Comparison of ENCODE assay signal across 9 cellular contexts in the genomic region with DNA sequence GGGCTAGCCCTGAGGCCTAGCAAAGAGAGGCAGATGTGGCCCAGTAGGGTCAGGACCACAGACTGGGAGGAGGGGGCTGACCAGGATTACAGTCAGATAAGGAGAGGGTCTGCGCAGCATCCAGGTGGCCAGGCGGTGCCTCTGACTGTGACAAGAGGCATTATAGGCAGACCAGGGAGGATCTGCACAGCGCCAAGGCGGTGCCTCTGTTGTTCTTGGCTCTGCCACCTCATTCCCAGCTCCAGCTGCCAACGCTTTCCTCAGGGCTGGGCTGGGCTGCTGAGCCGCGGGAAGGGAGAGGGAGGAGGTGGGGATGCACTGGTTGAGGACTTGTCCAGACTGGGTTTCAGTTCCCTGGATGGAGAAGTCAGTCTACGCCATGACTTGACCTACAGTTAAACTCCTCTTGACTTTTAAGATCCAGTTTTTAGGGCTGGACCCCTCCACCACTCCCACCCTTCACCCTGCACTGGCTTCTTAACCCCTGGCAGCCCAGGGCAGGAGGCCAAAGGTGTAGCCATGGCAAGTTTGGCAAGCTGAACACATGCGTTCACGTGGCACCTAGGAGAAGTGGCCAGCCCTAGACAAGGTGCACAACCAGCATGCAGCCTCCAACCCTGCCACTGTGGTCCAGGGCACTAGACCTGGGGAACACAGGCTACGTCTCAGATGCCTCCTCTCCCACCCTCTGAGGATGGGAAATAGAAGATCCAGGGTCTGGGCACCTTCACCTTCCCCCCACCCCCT.
DNase-seq lines count a peak whose midpoint lies in the region; ATAC-seq and TF ChIP-seq lines count a peak whose summit lies in the region.
"Had no signal": no experiment of that assay in that cellular context is flagged by ENCODE, and none has a peak within 500 bp of the region (broad histone marks: within the 10 kb centered on the region; RNA-seq: fewer than 3 reads in every experiment).

No MANE protein-coding gene starts in this region.

- H3K4me1 Mint-ChIP-seq in nephron progenitor cell, result peaks cover 75% of the 10 kb centered on the region

- DNase-seq in COLO668 (lab: John Stamatoyannopoulos, UW; ENCODE audit: unreplicated experiment) (peak; percentile 22), NCI-H2227 (lab: John Stamatoyannopoulos, UW; ENCODE audit: unreplicated experiment) (peak; percentile 47), epidermal melanocyte (ENCODE audit: insufficient read length, low spot score) (peak; percentile 64), nephron progenitor cell (no peak)
- no peak for DNase-seq in stimulated activated CD8-positive, alpha-beta memory T cell treated with anti-CD3 and anti-CD28 coated beads, Interleukin-4, amount 100 ng/mL, for 48 hours

- H3K36me3 Mint-ChIP-seq in nephron progenitor cell (ENCODE audit: low read depth), result peaks cover 4% of the 10 kb centered on the region

- H3K27me3 Mint-ChIP-seq in nephron progenitor cell (ENCODE audit: low read depth, poor library complexity), result peaks cover 3% of the 10 kb centered on the region

- ATAC-seq in HG03521 (IDR thresholded peaks at IDR 0.05; ENCODE audit: unreplicated experiment) (no peak), HG03469 (IDR thresholded peaks at IDR 0.05; ENCODE audit: unreplicated experiment) (no peak), HG02571 (IDR thresholded peaks at IDR 0.05; ENCODE audit: unreplicated experiment) (no peak)

- H3K4me3 Mint-ChIP-seq in nephron progenitor cell, result peak overlapping the region; percentile 47
- H3K4me3 Mint-ChIP-seq: dendritic cell treated with granulocyte-macrophage colony-stimulating factor and Interleukin-4, amounts not matched to agents 40 ng/mL and 50 ng/mL, for 4 days had no signal

- peak overlapping the region; percentile 99 for H3K27ac Mint-ChIP-seq in nephron progenitor cell
- H3K27ac Mint-ChIP-seq: dendritic cell treated with granulocyte-macrophage colony-stimulating factor and Interleukin-4, amounts not matched to agents 40 ng/mL and 50 ng/mL, for 4 days had no signal

- no peaks in the 10 kb centered on the region for H3K9me3 Mint-ChIP-seq in nephron progenitor cell
- H3K9me3 Mint-ChIP-seq: dendritic cell treated with granulocyte-macrophage colony-stimulating factor and Interleukin-4, amounts not matched to agents 40 ng/mL and 50 ng/mL, for 4 days had no signal

- TF ChIP-seq CTCF in nephron progenitor cell (IDR thresholded peaks at IDR 0.05), result no peak

Comparison
In these comparisons a context has a peak if more than half of its experiments do, and no peak if none do; other contexts are left out.
1. DNase-seq: peak in COLO668 (single experiment), NCI-H2227 (single experiment) and epidermal melanocyte (single experiment); none in nephron progenitor cell (single experiment) and stimulated activated CD8-positive, alpha-beta memory T cell treated with anti-CD3 and anti-CD28 coated beads, Interleukin-4, amount 100 ng/mL, for 48 hours (single experiment).